Comparison of ENCODE assay signal across 19 cellular contexts in genomic region chr3:60080648-60081047, GRCh38.
DNase-seq lines count a peak whose midpoint lies in the region; ATAC-seq, FAIRE-seq and TF ChIP-seq lines count a peak whose summit lies in the region.
"Had no signal": no experiment of that assay in that cellular context is flagged by ENCODE, and none has a peak within 500 bp of the region (broad histone marks: within the 10 kb centered on the region; RNA-seq: fewer than 3 reads in every experiment).

No MANE protein-coding gene starts in this region.

- H4K20me1 ChIP-seq in BLaER1: no peaks in the 10 kb centered on the region

- no peak overlapping the region for H3K4me3 ChIP-seq in BLaER1
- H3K4me3 ChIP-seq: SJCRH30, uterus had no signal

- H3K4me2 ChIP-seq in BLaER1: peak overlapping the region; percentile 75

- no peaks in the 10 kb centered on the region for H3K36me3 ChIP-seq in BLaER1
- H3K36me3 ChIP-seq: SJCRH30, uterus had no signal

- H3K27me3 ChIP-seq in BLaER1: no peaks in the 10 kb centered on the region
- H3K27me3 ChIP-seq: SJCRH30, uterus had no signal

- peaks cover 49% of the 10 kb centered on the region for H3K4me1 ChIP-seq in BLaER1
- H3K4me1 ChIP-seq: SJCRH30, uterus had no signal

- in situ Hi-C loops in SK-MEL-5 (cut with HindIII; ENCODE audit: low pct_unique_long_range_greater_than_20kb, low sequenced_read_pairs): no loop called here

- FAIRE-seq in GM12891 (lab: Jason Lieb, UNC): peak; percentile 66

- no peak for TF ChIP-seq POLR2A in GM12891 (IDR thresholded peaks at IDR 0.05; ENCODE audit: low read depth, low read length)

- H3K9me3 ChIP-seq in BLaER1: peaks cover 26% of the 10 kb centered on the region
- H3K9me3 ChIP-seq: SJCRH30 had no signal

- no peak for DNase-seq in GM12891 (ENCODE audit: insufficient read length, low spot score)
- DNase-seq in SK-MEL-5 (ENCODE audit: low read depth, low spot score): peak; percentile 34
- peak; percentile 19 for DNase-seq in globus pallidus (ENCODE audit: low spot score)
- no peak for DNase-seq in inferior parietal cortex (ENCODE audit: extremely low spot score)
- no peak for DNase-seq in NCI-H345 treated with DMSO at 0.1 percent for 48 hours (lab: John Stamatoyannopoulos, UW; ENCODE audit: unreplicated experiment)
- no peak for DNase-seq in Ammon's horn (ENCODE audit: low spot score)
- DNase-seq: activated gamma-delta T cell treated with Interleukin-2 at 50 U/mL for 16 hours; AML-193; EL; GOT3; NCI-H2081; NK-92 treated with Interleukin-12 subunit alpha and Interleukin-12 subunit beta, amount 100 ng/mL, for 24 hours; SJCRH30; stimulated activated CD4-positive, alpha-beta T cell treated with anti-CD3 and anti-CD28 coated beads, Interleukin-1b, Interleukin-23, amount 100 ng/mL, for 48 hours; uterus had no signal

- no peak for ATAC-seq in HG02571 (IDR thresholded peaks at IDR 0.05; ENCODE audit: unreplicated experiment)

- peak overlapping the region; percentile 28; the same call in 1 of the 2 replicates for H3K27ac ChIP-seq in BLaER1
- H3K27ac ChIP-seq: HL-60, SJCRH30, uterus, VCaP had no signal

- no peak overlapping the region for H3K9ac ChIP-seq in BLaER1

TF ChIP-seq in GM12891, 5 proteins besides CTCF, POLR2A, EP300 and RAD21:
- TF ChIP-seq PAX5 (IDR thresholded peaks at IDR 0.05; ENCODE audit: insufficient read depth, low read length, severe bottlenecking) (no peak), POU2F2 (IDR thresholded peaks at IDR 0.05; ENCODE audit: low read depth, low read length) (no peak), SPI1 (IDR thresholded peaks at IDR 0.05; ENCODE audit: low read depth, low read length) (no peak), TAF1 (IDR thresholded peaks at IDR 0.05; ENCODE audit: low read depth, low read length) (no peak), POLR2AphosphoS5 (IDR thresholded peaks at IDR 0.05; ENCODE audit: low read depth, low read length) (no peak)

Comparison
In these comparisons a context has a peak if more than half of its experiments do, and no peak if none do; other contexts are left out.
1. DNase-seq: peak in SK-MEL-5 (single experiment) and globus pallidus (single experiment); none in GM12891 (single experiment), inferior parietal cortex (single experiment), NCI-H345 treated with DMSO at 0.1 percent for 48 hours (single experiment) and Ammon's horn (single experiment).